8 cellular contexts compared by ENCODE assay signal in genomic region chr2:126657636-126658315, GRCh38. TPM values are rescaled to one million over a fixed set of nuclear protein-coding genes. Genes with fewer than 3 reads are reported as not detected.
DNase-seq lines count a peak whose midpoint lies in the region.

No MANE protein-coding gene starts in this region.

- H3K9me3 ChIP-seq in Karpas-422 (ENCODE audit: low read length) (no peaks in the 10 kb centered on the region), duodenal mucosa (ENCODE audit: control insufficient read depth in 1 of 2, low read length in 2 of 2) (no peaks in the 10 kb centered on the region)

- H3K9me2 ChIP-seq in Karpas-422 (replicated peaks; ENCODE audit: insufficient read depth, low read length), result no peaks in the 10 kb centered on the region

- H3K27ac ChIP-seq in Karpas-422 (ENCODE audit: low read length), result peak overlapping the region; percentile 80
- peak overlapping the region; percentile 88 for H3K27ac ChIP-seq in duodenal mucosa (ENCODE audit: low read depth, low read length)

- H3K36me3 ChIP-seq in Karpas-422 (ENCODE audit: insufficient read depth, low read length), result no peaks in the 10 kb centered on the region
- no peaks in the 10 kb centered on the region for H3K36me3 ChIP-seq in duodenal mucosa (ENCODE audit: control insufficient read depth in 1 of 2, insufficient read depth in 2 of 2, low read length in 2 of 2)

- H3K4me3 ChIP-seq in Karpas-422 (ENCODE audit: low read length) (peak overlapping the region; percentile 96), duodenal mucosa (ENCODE audit: low read depth in 1 of 2, low read length in 2 of 2) (peak overlapping the region; percentile 77 to 84)

- H3K79me2 ChIP-seq in Karpas-422 (ENCODE audit: low read length), result peaks cover 56% of the 10 kb centered on the region

- peak overlapping the region; percentile 93 for H3K9ac ChIP-seq in Karpas-422 (ENCODE audit: low read length)
- peak overlapping the region in 1 of 2 donors; percentile 73 for H3K9ac ChIP-seq in duodenal mucosa (ENCODE audit: low read depth in 1 of 2, low read length in 2 of 2)

- H3K27me3 ChIP-seq in Karpas-422 (ENCODE audit: low read length) (no peaks in the 10 kb centered on the region), duodenal mucosa (ENCODE audit: control insufficient read depth in 1 of 2, insufficient read depth in 2 of 2, low read length in 2 of 2) (no peaks in the 10 kb centered on the region)

- peak overlapping the region; percentile 86 for H3K4me2 ChIP-seq in Karpas-422 (ENCODE audit: low read depth, low read length, poor library complexity, severe bottlenecking)

- no peaks in the 10 kb centered on the region for H4K20me1 ChIP-seq in Karpas-422 (ENCODE audit: insufficient read depth, low read depth, low read length)

- DNase-seq in GM03348 (ENCODE audit: low spot score), result peak; percentile 88
- DNase-seq in H4 (ENCODE audit: low spot score), result peak; percentile 97
- DNase-seq in Karpas-422, result peak; percentile 91
- peak; percentile 60 for DNase-seq in activated CD4-positive, alpha-beta T cell treated with anti-CD3 and anti-CD28 coated beads, Interleukin-2, amount 50 U/mL, for 1 hour
- DNase-seq in mesenteric fat pad (ENCODE audit: low spot score), result peak; percentile 92
- DNase-seq in stimulated activated CD8-positive, alpha-beta memory T cell treated with anti-CD3 and anti-CD28 coated beads, Interleukin-4, amount 100 ng/mL, for 48 hours, result peak; percentile 82
- no peak for DNase-seq in NCI-H748 (lab: John Stamatoyannopoulos, UW; ENCODE audit: unreplicated experiment)

- H3K4me1 ChIP-seq in Karpas-422 (ENCODE audit: low read length) (peaks cover 63% of the 10 kb centered on the region), duodenal mucosa (ENCODE audit: control insufficient read depth in 1 of 2, insufficient read depth in 2 of 2, low read length in 2 of 2) (peaks cover 21 to 39% of the 10 kb centered on the region in 2 donors)

- H2AFZ ChIP-seq in Karpas-422 (ENCODE audit: low read length), result no peak overlapping the region

RNA-seq across cellular contexts. Expression of gene GYPC, which starts 1.8 kb away (rescaled TPM):
- 72.3 and 84.6 TPM in 2 replicates for total RNA-seq in H4 (2014; rRNA removed; shearing (Covaris generic))
- 156 and 251 TPM in 2 replicates for total RNA-seq in Karpas-422 (2014; rRNA removed; shearing (Covaris generic); ENCODE audit: low replicate concordance)
- 175 TPM for total RNA-seq in mesenteric fat pad
